Comparison of ENCODE assay signal across 12 cellular contexts in genomic region chr3:56782215-56782614, GRCh38. TPM values are rescaled to one million over a fixed set of nuclear protein-coding genes. Genes with fewer than 3 reads are reported as not detected.
DNase-seq lines count a peak whose midpoint lies in the region; ATAC-seq and TF ChIP-seq lines count a peak whose summit lies in the region.
"Had no signal": no experiment of that assay in that cellular context is flagged by ENCODE, and none has a peak within 500 bp of the region (broad histone marks: within the 10 kb centered on the region; RNA-seq: fewer than 3 reads in every experiment).

No MANE protein-coding gene starts in this region.

- peak overlapping the region; percentile 76 for H3K4me3 Mint-ChIP-seq in activated naive CD8-positive, alpha-beta T cell treated with anti-CD3 and anti-CD28 coated beads, Interleukin-2, amount 10 ng/mL, durations not matched to agents 7 days and 5 days

- peak overlapping the region in 1 of 12 donors; percentile 6 for H3K4me3 ChIP-seq in heart left ventricle
- no peak overlapping the region for H3K4me3 ChIP-seq in muscle layer of colon (ENCODE audit: low read depth in 1 of 2, low read length in 2 of 2)
- H3K4me3 ChIP-seq in uterus = no peak overlapping the region

- DNase-seq in heart left ventricle (no peak), left ventricle myocardium superior (no peak), uterus (no peak)
- DNase-seq in activated naive CD8-positive, alpha-beta T cell treated with anti-CD3 and anti-CD28 coated beads, Interleukin-2, amount 10 ng/mL, durations not matched to agents 7 days and 5 days = no peak
- DNase-seq: BE2C, kidney glomerular epithelial cell, NCI-H524 treated with DMSO at 0.1 percent for 48 hours had no signal

- H3K4me1 Mint-ChIP-seq in activated naive CD8-positive, alpha-beta T cell treated with anti-CD3 and anti-CD28 coated beads, Interleukin-2, amount 10 ng/mL, durations not matched to agents 7 days and 5 days = peaks cover 83% of the 10 kb centered on the region

- H3K4me1 ChIP-seq in heart left ventricle (peaks cover 21 to 96% (median 59%) of the 10 kb centered on the region in 12 donors), muscle layer of colon (ENCODE audit: insufficient read depth, low read length) (peaks cover 29% of the 10 kb centered on the region), uterus (no peaks in the 10 kb centered on the region)
- H3K4me1 ChIP-seq: BE2C had no signal

- TF ChIP-seq CTCF in heart left ventricle (IDR thresholded peaks at IDR 0.05) (no peak), uterus (IDR thresholded peaks at IDR 0.05) (no peak)

- 39 to 46% (median 43%) methylated on average over 4 of the region's 4 CpGs for WGBS in heart left ventricle, 4 donors

- TF ChIP-seq POLR2A in heart left ventricle (IDR thresholded peaks at IDR 0.05) (no peak), uterus (IDR thresholded peaks at IDR 0.05) (no peak)

- no peaks in the 10 kb centered on the region for H3K27me3 Mint-ChIP-seq in activated naive CD8-positive, alpha-beta T cell treated with anti-CD3 and anti-CD28 coated beads, Interleukin-2, amount 10 ng/mL, durations not matched to agents 7 days and 5 days

- no peak for ATAC-seq in heart left ventricle
- ATAC-seq in left ventricle myocardium superior = no peak
- ATAC-seq in activated naive CD8-positive, alpha-beta T cell treated with anti-CD3 and anti-CD28 coated beads, Interleukin-2, amount 10 ng/mL, durations not matched to agents 7 days and 5 days (ENCODE audit: low read depth) = no peak
- ATAC-seq in HG03139 (IDR thresholded peaks at IDR 0.05; ENCODE audit: unreplicated experiment) = no peak
- ATAC-seq in GM21528 (IDR thresholded peaks at IDR 0.05; ENCODE audit: low FRiP score, unreplicated experiment) = no peak
- ATAC-seq in GM21825 (IDR thresholded peaks at IDR 0.05; ENCODE audit: unreplicated experiment) = no peak
- ATAC-seq: HCT116 had no signal

- H3K9me3 Mint-ChIP-seq in activated naive CD8-positive, alpha-beta T cell treated with anti-CD3 and anti-CD28 coated beads, Interleukin-2, amount 10 ng/mL, durations not matched to agents 7 days and 5 days = no peaks in the 10 kb centered on the region

- H3K9me3 ChIP-seq in heart left ventricle (no peaks in the 10 kb centered on the region), muscle layer of colon (ENCODE audit: low read length) (no peaks in the 10 kb centered on the region), uterus (no peaks in the 10 kb centered on the region)
- H3K9me3 ChIP-seq: BE2C had no signal

- H3K36me3 ChIP-seq in heart left ventricle (no peaks in the 10 kb centered on the region), muscle layer of colon (ENCODE audit: insufficient read depth, low read length) (no peaks in the 10 kb centered on the region), uterus (no peaks in the 10 kb centered on the region)
- H3K36me3 ChIP-seq: BE2C had no signal

- H3K27ac ChIP-seq in heart left ventricle (peak overlapping the region in 11 of 12 donors; percentile 36 to 92 (median 67)), muscle layer of colon (ENCODE audit: low read depth, low read length) (peak overlapping the region; percentile 62), uterus (peak overlapping the region; percentile 67 to 79)

- H3K27ac Mint-ChIP-seq in activated naive CD8-positive, alpha-beta T cell treated with anti-CD3 and anti-CD28 coated beads, Interleukin-2, amount 10 ng/mL, durations not matched to agents 7 days and 5 days = peak overlapping the region; percentile 90

- H3K27me3 ChIP-seq in heart left ventricle (no peaks in the 10 kb centered on the region), muscle layer of colon (ENCODE audit: control insufficient read depth in 1 of 2, insufficient read depth in 2 of 2, low read length in 2 of 2) (no peaks in the 10 kb centered on the region), uterus (no peaks in the 10 kb centered on the region)
- H3K27me3 ChIP-seq: BE2C had no signal

- intact Hi-C loops in heart left ventricle (cut with DNase I) = no loop called here
- intact Hi-C loops in left ventricle myocardium superior (cut with micrococcal nuclease) = no loop called here
- intact Hi-C loops in uterus (cut with DNase I; ENCODE audit: low total_unique reads) = no loop called here

- H3K9ac ChIP-seq in muscle layer of colon (ENCODE audit: low read length) = no peak overlapping the region

- peaks cover 42% of the 10 kb centered on the region for H3K36me3 Mint-ChIP-seq in activated naive CD8-positive, alpha-beta T cell treated with anti-CD3 and anti-CD28 coated beads, Interleukin-2, amount 10 ng/mL, durations not matched to agents 7 days and 5 days

- POLR2A ChIA-PET in activated naive CD8-positive, alpha-beta T cell treated with anti-CD3 and anti-CD28 coated beads, Interleukin-2, amount 10 ng/mL, durations not matched to agents 7 days and 5 days (lab: Charles Lee) = interaction anchor here (0.7 to 11.3 kb wide), 12 partner anchors 8 to 205 kb away, joined by 3 to 285 read pairs (median 5); partner anchors contain the start of genes ARHGEF3 and TASOR

RNA-seq across cellular contexts. Expression of gene ARHGEF3, which starts 19.5 kb away (rescaled TPM):
- 10 to 100 TPM; 13.5 to 36.8 (median 18.2) TPM for total RNA-seq in heart left ventricle
- polyA plus RNA-seq in heart left ventricle = 1 to 10 TPM; 6.5 to 9.3 TPM
- total RNA-seq in left ventricle myocardium superior = 17.6 TPM
- 100 to 1,000 TPM; 130 TPM for total RNA-seq in activated naive CD8-positive, alpha-beta T cell treated with anti-CD3 and anti-CD28 coated beads, Interleukin-2, amount 10 ng/mL, durations not matched to agents 7 days and 5 days
- 10 to 100 TPM; 15.9 to 79.4 (median 44.8) TPM for total RNA-seq in uterus
